Comparison of ENCODE assay signal across 15 cellular contexts in genomic region chr16:11705311-11705710, GRCh38.
"Had no signal": no experiment of that assay in that cellular context is flagged by ENCODE, and none has a peak within 500 bp of the region (broad histone marks: within the 10 kb centered on the region; RNA-seq: fewer than 3 reads in every experiment).

No MANE protein-coding gene starts in this region.

- DNase-seq: activated CD4-positive, alpha-beta T cell treated with anti-CD3 and anti-CD28 coated beads, Interleukin-2, amount 10 ng/mL, durations not matched to agents 24 days and 14 days; activated CD4-positive, CD25-positive, alpha-beta regulatory T cell; activated CD8-positive, alpha-beta T cell treated with anti-CD3 and anti-CD28 coated beads, Interleukin-2, amount 10 ng/mL, durations not matched to agents 7 days and 5 days; activated gamma-delta T cell treated with Interleukin-2 at 50 U/mL for 16 hours; amniotic stem cell; effector memory CD4-positive, alpha-beta T cell; foreskin fibroblast; naive thymus-derived CD8-positive, alpha-beta T cell; spleen; stimulated activated CD4-positive, alpha-beta T cell treated with anti-CD3 and anti-CD28 coated beads, Interleukin-1b, Interleukin-23, amount 100 ng/mL, for 48 hours; stomach; SW 1271; testis had no signal

- H3K27me3 Mint-ChIP-seq: activated CD4-positive, alpha-beta T cell treated with anti-CD3 and anti-CD28 coated beads, Interleukin-2, amount 10 ng/mL, durations not matched to agents 24 days and 14 days; activated naive CD8-positive, alpha-beta T cell; central memory CD8-positive, alpha-beta T cell; naive thymus-derived CD8-positive, alpha-beta T cell had no signal

- H3K27ac ChIP-seq: spleen, stomach had no signal

- H3K27ac Mint-ChIP-seq: activated CD8-positive, alpha-beta T cell treated with anti-CD3 and anti-CD28 coated beads, Interleukin-2, amount 10 ng/mL, durations not matched to agents 7 days and 5 days; activated naive CD8-positive, alpha-beta T cell had no signal

- H3K4me3 ChIP-seq: spleen, stomach, testis had no signal

- H3K27me3 ChIP-seq: spleen, stomach, testis had no signal

- ATAC-seq: activated CD8-positive, alpha-beta T cell treated with anti-CD3 and anti-CD28 coated beads, Interleukin-2, amount 10 ng/mL, durations not matched to agents 7 days and 5 days; naive thymus-derived CD8-positive, alpha-beta T cell had no signal

- H3K9me3 ChIP-seq: spleen, stomach, testis had no signal

- H3K9me3 Mint-ChIP-seq: activated CD4-positive, alpha-beta T cell treated with anti-CD3 and anti-CD28 coated beads, Interleukin-2, amount 10 ng/mL, durations not matched to agents 24 days and 14 days; central memory CD8-positive, alpha-beta T cell; naive thymus-derived CD8-positive, alpha-beta T cell had no signal

- H3K4me3 Mint-ChIP-seq: activated CD4-positive, alpha-beta T cell treated with anti-CD3 and anti-CD28 coated beads, Interleukin-2, amount 10 ng/mL, durations not matched to agents 24 days and 14 days; activated CD8-positive, alpha-beta T cell treated with anti-CD3 and anti-CD28 coated beads, Interleukin-2, amount 10 ng/mL, durations not matched to agents 7 days and 5 days; activated naive CD8-positive, alpha-beta T cell; central memory CD8-positive, alpha-beta T cell; naive thymus-derived CD8-positive, alpha-beta T cell had no signal
